ENCODE assay signal across 24 cellular contexts in genomic region chr10:133166828-133167692, GRCh38. TPM values are rescaled to one million over a fixed set of nuclear protein-coding genes. Genes with fewer than 3 reads are reported as not detected.
A peak's percentile ranks its signal among the peaks of the same experiment; 100 is the strongest.
DNase-seq lines count a peak whose midpoint lies in the region; ATAC-seq and TF ChIP-seq lines count a peak whose summit lies in the region.
"Had no signal": no experiment of that assay in that cellular context is flagged by ENCODE, and none has a peak within 500 bp of the region (broad histone marks: within the 10 kb centered on the region; RNA-seq: fewer than 3 reads in every experiment).

No MANE protein-coding gene starts in this region.

- ATAC-seq in left lobe of liver (no peak), HG02840 (IDR thresholded peaks at IDR 0.05; ENCODE audit: low FRiP score, unreplicated experiment) (no peak)
- ATAC-seq: HCT116, K562, Panc1, T-helper 17 cell had no signal

- H3K27ac Mint-ChIP-seq in CD14-positive monocyte = no peak overlapping the region
- H3K27ac Mint-ChIP-seq: endodermal cell, T-helper 17 cell had no signal

- H3K27me3 Mint-ChIP-seq in CD14-positive monocyte (ENCODE audit: low read depth in 3 of 3) = peaks cover 14 to 33% (median 25%) of the 10 kb centered on the region in 3 donors
- H3K27me3 Mint-ChIP-seq: CD4-positive, CD25-positive, alpha-beta regulatory T cell had no signal

- H3K4me3 Mint-ChIP-seq in CD14-positive monocyte = no peak overlapping the region
- H3K4me3 Mint-ChIP-seq: brain; CD4-positive, CD25-positive, alpha-beta regulatory T cell; endodermal cell; T-helper 17 cell had no signal

- H3K4me1 Mint-ChIP-seq in CD14-positive monocyte = no peaks in the 10 kb centered on the region
- H3K4me1 Mint-ChIP-seq: CD4-positive, CD25-positive, alpha-beta regulatory T cell; endodermal cell; T-helper 17 cell had no signal

- no peak for TF ChIP-seq CTCF in CD14-positive monocyte (IDR thresholded peaks at IDR 0.05)

- intact Hi-C loops in CD14-positive monocyte (cut with micrococcal nuclease) (no loop called here), posterior cingulate gyrus (cut with DNase I) (no loop called here)

- H3K9me3 Mint-ChIP-seq in CD14-positive monocyte = peaks cover 0 to 8% (median 2%) of the 10 kb centered on the region in 7 donors
- H3K9me3 Mint-ChIP-seq: endodermal cell had no signal

- H3K36me3 Mint-ChIP-seq in CD14-positive monocyte = no peaks in the 10 kb centered on the region
- H3K36me3 Mint-ChIP-seq: CD4-positive, CD25-positive, alpha-beta regulatory T cell had no signal

- DNase-seq in CD14-positive monocyte (ENCODE audit: low spot score) (peak; percentile 31), anterior cingulate cortex (lab: John Stamatoyannopoulos, UW) (peak in 41 of 58 donors; percentile 24 to 86 (median 64)), left lobe of liver (ENCODE audit: low spot score) (peak; percentile 40), posterior cingulate gyrus (peak in 7 of 10 donors; percentile 36 to 90 (median 64)), retina (no peak), GF-D8 (lab: John Stamatoyannopoulos, UW) (no peak), HK-2 (ENCODE audit: unreplicated experiment) (no peak)
- DNase-seq: activated CD4-positive, alpha-beta T cell treated with anti-CD3 and anti-CD28 coated beads, Interleukin-2, amount 50 U/mL, for 4 hours; activated CD8-positive, alpha-beta memory T cell treated with anti-CD3 and anti-CD28 coated beads, Interleukin-2, amount 50 U/mL, for 4 hours; CD4-positive, CD25-positive, alpha-beta regulatory T cell; cortex of kidney; endodermal cell; esophagus squamous epithelium; MM.1S; NCI-H1417 treated with DMSO at 0.1 percent for 48 hours; NCI-H524; occipital lobe; T-helper 17 cell had no signal

RNA-seq across cellular contexts. Expression of gene KNDC1, which starts 7.0 kb away (rescaled TPM):
- under 1 TPM in 1 of 2 donors, not detected in 1; 0.22 TPM for polyA plus RNA-seq in CD14-positive monocyte
- 8.5 TPM for total RNA-seq in left lobe of liver
- total RNA-seq: glomerular endothelial cell had no signal
- polyA plus RNA-seq: CD4-positive, CD25-positive, alpha-beta regulatory T cell had no signal

Comparison
In these comparisons a context has a peak if more than half of its experiments do, and no peak if none do; other contexts are left out.
1. DNase-seq: peak in CD14-positive monocyte (single experiment), anterior cingulate cortex (41 of 58), left lobe of liver (single experiment) and posterior cingulate gyrus (7 of 10); none in retina (single experiment), GF-D8 (single experiment) and HK-2 (single experiment).